ENCODE assay signal across 15 cellular contexts in genomic region chr14:54189358-54190354, GRCh38.
DNase-seq lines count a peak whose midpoint lies in the region; ATAC-seq and TF ChIP-seq lines count a peak whose summit lies in the region.
"Had no signal": no experiment of that assay in that cellular context is flagged by ENCODE, and none has a peak within 500 bp of the region (broad histone marks: within the 10 kb centered on the region; RNA-seq: fewer than 3 reads in every experiment).

No MANE protein-coding gene starts in this region.

- H3K36me3 Mint-ChIP-seq in endodermal cell (ENCODE audit: low read depth): no peaks in the 10 kb centered on the region
- no peaks in the 10 kb centered on the region for H3K36me3 Mint-ChIP-seq in natural killer cell treated with Interleukin-12 subunit alpha and Interleukin-12 subunit beta and Interleukin-15 and Interleukin-18, amount 100 ng/mL, for 72 hours

- H3K9me3 ChIP-seq in endodermal cell (ENCODE audit: control insufficient read depth, low read length) (no peaks in the 10 kb centered on the region), osteoblast (ENCODE audit: low read depth, low read length) (no peaks in the 10 kb centered on the region)
- H3K9me3 ChIP-seq: heart right ventricle, upper lobe of left lung had no signal

- WGBS in endodermal cell (ENCODE audit: insufficient coverage in 1 of 2, insufficient read length in 1 of 2), 2 experiments: 78 to 86% methylated on average over 3 to 4 of the region's 5 CpGs

- peak overlapping the region; percentile 61 for H3K4me2 ChIP-seq in osteoblast (ENCODE audit: insufficient read depth, low read length)

- no peaks in the 10 kb centered on the region for H4K20me1 ChIP-seq in osteoblast (ENCODE audit: insufficient read depth, low read length)

- H3K4me1 ChIP-seq in endodermal cell (ENCODE audit: control insufficient read depth, insufficient read depth, low read length) (peaks cover 5% of the 10 kb centered on the region), osteoblast (ENCODE audit: insufficient read depth, low read length) (peaks cover 14% of the 10 kb centered on the region)

- ATAC-seq in natural killer cell treated with Interleukin-12 subunit alpha and Interleukin-12 subunit beta and Interleukin-15 and Interleukin-18, amount 100 ng/mL, for 72 hours: no peak
- ATAC-seq: activated CD8-positive, alpha-beta T cell treated with anti-CD3 and anti-CD28 coated beads, Interleukin-2, amount 10 ng/mL, durations not matched to agents 7 days and 5 days; Panc1 had no signal

- DNase-seq in GDM1 (lab: John Stamatoyannopoulos, UW): peak; percentile 16
- peak; percentile 55 for DNase-seq in NCI-H460 (ENCODE audit: extremely low read depth, low read depth)
- no peak for DNase-seq in endodermal cell
- peak; percentile 92 for DNase-seq in osteoblast (ENCODE audit: insufficient read length, low spot score, missing footprints)
- DNase-seq in activated naive CD4-positive, alpha-beta T cell treated with Interleukin-2 at 50 U/mL for 16 hours: no peak
- DNase-seq in NCI-H510A (lab: John Stamatoyannopoulos, UW): no peak
- no peak for DNase-seq in natural killer cell treated with Interleukin-12 subunit alpha and Interleukin-12 subunit beta and Interleukin-15 and Interleukin-18, amount 100 ng/mL, for 72 hours (ENCODE audit: low spot score)
- DNase-seq in GM19238 (ENCODE audit: insufficient read length, low spot score): no peak
- DNase-seq: activated CD8-positive, alpha-beta T cell treated with anti-CD3 and anti-CD28 coated beads, Interleukin-2, amount 10 ng/mL, durations not matched to agents 7 days and 5 days; amygdala; heart right ventricle; NCI-H1092 treated with DMSO at 0.1 percent for 48 hours had no signal

- no peaks in the 10 kb centered on the region for H3K27me3 Mint-ChIP-seq in endodermal cell (ENCODE audit: insufficient read depth)
- H3K27me3 Mint-ChIP-seq in natural killer cell treated with Interleukin-12 subunit alpha and Interleukin-12 subunit beta and Interleukin-15 and Interleukin-18, amount 100 ng/mL, for 72 hours: peaks cover 0 to 3% of the 10 kb centered on the region in 2 donors

- no peak overlapping the region for H3K27ac Mint-ChIP-seq in endodermal cell
- H3K27ac Mint-ChIP-seq in natural killer cell treated with Interleukin-12 subunit alpha and Interleukin-12 subunit beta and Interleukin-15 and Interleukin-18, amount 100 ng/mL, for 72 hours: no peak overlapping the region
- H3K27ac Mint-ChIP-seq: activated CD8-positive, alpha-beta T cell treated with anti-CD3 and anti-CD28 coated beads, Interleukin-2, amount 10 ng/mL, durations not matched to agents 7 days and 5 days; nephron had no signal

- H3K36me3 ChIP-seq in endodermal cell (ENCODE audit: control insufficient read depth, insufficient read depth, low read length) (no peaks in the 10 kb centered on the region), osteoblast (ENCODE audit: insufficient read depth, low read length) (no peaks in the 10 kb centered on the region)
- H3K36me3 ChIP-seq: heart right ventricle, upper lobe of left lung had no signal

- no peak overlapping the region for H3K4me3 Mint-ChIP-seq in endodermal cell
- H3K4me3 Mint-ChIP-seq in natural killer cell treated with Interleukin-12 subunit alpha and Interleukin-12 subunit beta and Interleukin-15 and Interleukin-18, amount 100 ng/mL, for 72 hours: no peak overlapping the region
- H3K4me3 Mint-ChIP-seq: activated CD8-positive, alpha-beta T cell treated with anti-CD3 and anti-CD28 coated beads, Interleukin-2, amount 10 ng/mL, durations not matched to agents 7 days and 5 days; nephron had no signal

- no peak overlapping the region for H3K4me3 ChIP-seq in endodermal cell (ENCODE audit: low read length)
- H3K4me3 ChIP-seq in osteoblast (ENCODE audit: insufficient read depth, low read length): no peak overlapping the region
- H3K4me3 ChIP-seq: heart right ventricle, upper lobe of left lung had no signal

- H3K27ac ChIP-seq in endodermal cell (ENCODE audit: low read depth, low read length) (peak overlapping the region; percentile 3), osteoblast (ENCODE audit: low read depth, low read length) (peak overlapping the region; percentile 70)

- no peak overlapping the region for H3K9ac ChIP-seq in endodermal cell (ENCODE audit: extremely low read depth, low read length, poor library complexity, severe bottlenecking)

- H2AFZ ChIP-seq in osteoblast (ENCODE audit: low read length): peak overlapping the region; percentile 78

- no peaks in the 10 kb centered on the region for H3K9me3 Mint-ChIP-seq in endodermal cell
- H3K9me3 Mint-ChIP-seq in natural killer cell treated with Interleukin-12 subunit alpha and Interleukin-12 subunit beta and Interleukin-15 and Interleukin-18, amount 100 ng/mL, for 72 hours: peaks cover 4% of the 10 kb centered on the region
- H3K9me3 Mint-ChIP-seq: nephron had no signal

- TF ChIP-seq CTCF in endodermal cell (conservative IDR thresholded peaks at IDR 0.05): no peak
- TF ChIP-seq CTCF in osteoblast (IDR thresholded peaks at IDR 0.05; ENCODE audit: extremely low read depth, low read depth, low read length): no peak

- H3K4me1 Mint-ChIP-seq in endodermal cell: peaks cover 28% of the 10 kb centered on the region
- no peaks in the 10 kb centered on the region for H3K4me1 Mint-ChIP-seq in natural killer cell treated with Interleukin-12 subunit alpha and Interleukin-12 subunit beta and Interleukin-15 and Interleukin-18, amount 100 ng/mL, for 72 hours (ENCODE audit: low read depth in 2 of 2)

- no peaks in the 10 kb centered on the region for H3K27me3 ChIP-seq in endodermal cell (ENCODE audit: control insufficient read depth, insufficient read depth, low read length, poor library complexity, severe bottlenecking)
- no peaks in the 10 kb centered on the region for H3K27me3 ChIP-seq in osteoblast (ENCODE audit: insufficient read depth, low read length)
- H3K27me3 ChIP-seq: heart right ventricle, upper lobe of left lung had no signal

- H3K79me2 ChIP-seq in osteoblast (ENCODE audit: insufficient read depth, low read length): no peaks in the 10 kb centered on the region

Comparison
In these comparisons a context has a peak if more than half of its experiments do, and no peak if none do; other contexts are left out.
1. DNase-seq: peak in GDM1 (single experiment), NCI-H460 (single experiment) and osteoblast (single experiment); none in endodermal cell (single experiment), activated naive CD4-positive, alpha-beta T cell treated with Interleukin-2 at 50 U/mL for 16 hours (single experiment), NCI-H510A (single experiment), natural killer cell treated with Interleukin-12 subunit alpha and Interleukin-12 subunit beta and Interleukin-15 and Interleukin-18, amount 100 ng/mL, for 72 hours (single experiment) and GM19238 (single experiment).